In genomic region chr11:64734786-64735761, GRCh38 we compare ENCODE assay signal across 24 cellular contexts. TPM values are rescaled to one million over a fixed set of nuclear protein-coding genes. Genes with fewer than 3 reads are reported as not detected.
A peak's percentile ranks its signal among the peaks of the same experiment; 100 is the strongest.
DNase-seq lines count a peak whose midpoint lies in the region; ATAC-seq and TF ChIP-seq lines count a peak whose summit lies in the region.
"Had no signal": no experiment of that assay in that cellular context is flagged by ENCODE, and none has a peak within 500 bp of the region (broad histone marks: within the 10 kb centered on the region; RNA-seq: fewer than 3 reads in every experiment).

No MANE protein-coding gene starts in this region.

- peak; percentile 63 for DNase-seq in DMS 273 (lab: John Stamatoyannopoulos, UW; ENCODE audit: unreplicated experiment)
- DNase-seq in DMS 273 treated with DMSO at 0.1 percent for 48 hours (lab: John Stamatoyannopoulos, UW): no peak
- DNase-seq in CD8-positive, alpha-beta T cell: no peak
- peak; percentile 9 for DNase-seq in fibroblast of villous mesenchyme (ENCODE audit: low read depth)
- no peak for DNase-seq in psoas muscle
- DNase-seq in NCI-H1092 treated with DMSO at 0.1 percent for 48 hours (lab: John Stamatoyannopoulos, UW): no peak
- DNase-seq in PC-3: no peak
- no peak for DNase-seq in stimulated activated CD4-positive, alpha-beta T cell treated with anti-CD3 and anti-CD28 coated beads, Interleukin-2, amount 100 ng/mL, for 48 hours
- DNase-seq: activated CD4-positive, alpha-beta memory T cell treated with anti-CD3 and anti-CD28 coated beads, Interleukin-2, amount 10 ng/mL, durations not matched to agents 7 days and 5 days; activated naive CD8-positive, alpha-beta T cell treated with anti-CD3 and anti-CD28 coated beads, Interleukin-2, amount 50 U/mL, for 24 hours; activated T-cell treated with anti-CD3 and anti-CD28 coated beads, Interleukin-2, amount 50 U/mL, for 4 hours; cortex of kidney; DND-41; GOT3; hippocampal formation; mesenchymal stem cell; natural killer cell; NCI-H1436 treated with DMSO at 0.1 percent for 48 hours; stimulated activated CD4-positive, alpha-beta T cell treated with anti-CD3 and anti-CD28 coated beads, Interleukin-2, amount 100 ng/mL, for 24 hours had no signal

- no peaks in the 10 kb centered on the region for H3K9me3 ChIP-seq in CD8-positive, alpha-beta T cell (ENCODE audit: low read length)
- H3K9me3 ChIP-seq in psoas muscle (no peaks in the 10 kb centered on the region), PC-3 (ENCODE audit: low read length) (no peaks in the 10 kb centered on the region)

- H3K27me3 ChIP-seq in CD8-positive, alpha-beta T cell (ENCODE audit: insufficient read depth, low read length): no peaks in the 10 kb centered on the region
- no peaks in the 10 kb centered on the region for H3K27me3 ChIP-seq in psoas muscle (ENCODE audit: insufficient read depth in 3 of 3, low read length in 2 of 3)
- peaks cover 2% of the 10 kb centered on the region; the same call in 1 of the 2 replicates for H3K27me3 ChIP-seq in PC-3 (ENCODE audit: low read length)

- H3K27ac Mint-ChIP-seq in CD8-positive, alpha-beta T cell: peak overlapping the region; percentile 77
- H3K27ac Mint-ChIP-seq: activated CD4-positive, alpha-beta memory T cell treated with anti-CD3 and anti-CD28 coated beads, Interleukin-2, amount 10 ng/mL, durations not matched to agents 7 days and 5 days; activated naive CD8-positive, alpha-beta T cell treated with anti-CD3 and anti-CD28 coated beads, Interleukin-2, amount 50 U/mL, for 24 hours; T-helper 2 cell treated with Interferon-gamma antibody and Interleukin-4, amounts not matched to agents 5 μg/mL and 100 μg/mL, for 36 hours; type B pancreatic cell had no signal

- H2AFZ ChIP-seq in PC-3 (ENCODE audit: low read length): no peak overlapping the region

- peaks cover 88% of the 10 kb centered on the region for H3K36me3 Mint-ChIP-seq in CD8-positive, alpha-beta T cell
- H3K36me3 Mint-ChIP-seq: natural killer cell, type B pancreatic cell had no signal

- CTCF ChIA-PET in CD8-positive, alpha-beta T cell (lab: Charles Lee): interaction anchor here (1.2 to 25.1 kb wide), 7 partner anchors 8 to 160 kb away, joined by 3 to 474 read pairs (median 9); partner anchors contain the start of genes PYGM and RASGRP2
- CTCF ChIA-PET in PC-3 (lab: Charles Lee): interaction anchor here (0.6 kb wide), 2 partner anchors 25 to 32 kb away, joined by 7 to 11 read pairs; partner anchors contain the start of gene PYGM

- peaks cover 33% of the 10 kb centered on the region for H3K4me1 Mint-ChIP-seq in CD8-positive, alpha-beta T cell (ENCODE audit: low read depth)

- H3K4me1 ChIP-seq in CD8-positive, alpha-beta T cell (ENCODE audit: insufficient read depth, low read length): peaks cover 9% of the 10 kb centered on the region
- H3K4me1 ChIP-seq in psoas muscle (no peaks in the 10 kb centered on the region), PC-3 (ENCODE audit: insufficient read depth, low read length) (no peaks in the 10 kb centered on the region)

- POLR2A ChIA-PET in CD8-positive, alpha-beta T cell (lab: Charles Lee): interaction anchor here (1.0 to 1.5 kb wide), 3 partner anchors 25 to 45 kb away, joined by 3 to 4 read pairs (median 4); no protein-coding TSS in a partner anchor
- POLR2A ChIA-PET in PC-3 (lab: Charles Lee; ENCODE audit: unreplicated experiment): interaction anchor here (0.6 kb wide), 1 partner anchor 184 kb away, joined by 3 read pairs; no protein-coding TSS in a partner anchor

- no peak overlapping the region for H3K27ac ChIP-seq in CD8-positive, alpha-beta T cell (ENCODE audit: low read depth, low read length)
- H3K27ac ChIP-seq in psoas muscle: no peak overlapping the region
- no peak overlapping the region for H3K27ac ChIP-seq in PC-3 (ENCODE audit: low read length)
- H3K27ac ChIP-seq: 22Rv1, SK-N-MC had no signal

- peaks cover 56% of the 10 kb centered on the region for H3K36me3 ChIP-seq in CD8-positive, alpha-beta T cell (ENCODE audit: insufficient read depth, low read length)
- H3K36me3 ChIP-seq in psoas muscle (ENCODE audit: insufficient read depth in 1 of 2, low read depth in 1 of 2) (peaks cover 0 to 11% of the 10 kb centered on the region in 2 donors), PC-3 (ENCODE audit: low read depth, low read length) (no peaks in the 10 kb centered on the region)

- no peaks in the 10 kb centered on the region for H3K27me3 Mint-ChIP-seq in CD8-positive, alpha-beta T cell (ENCODE audit: low read depth)
- H3K27me3 Mint-ChIP-seq: activated CD4-positive, alpha-beta memory T cell treated with anti-CD3 and anti-CD28 coated beads, Interleukin-2, amount 10 ng/mL, durations not matched to agents 7 days and 5 days; activated naive CD8-positive, alpha-beta T cell treated with anti-CD3 and anti-CD28 coated beads, Interleukin-2, amount 50 U/mL, for 24 hours had no signal

- H4K20me1 ChIP-seq in PC-3 (ENCODE audit: low read length): no peaks in the 10 kb centered on the region

- ATAC-seq in CD8-positive, alpha-beta T cell: no peak
- ATAC-seq in psoas muscle (peak in 3 of 4 donors; percentile 9 to 36 (median 33)), PC-3 (no peak)
- ATAC-seq: activated naive CD8-positive, alpha-beta T cell treated with anti-CD3 and anti-CD28 coated beads, Interleukin-2, amount 50 U/mL, for 24 hours; natural killer cell had no signal

- no peaks in the 10 kb centered on the region for H3K79me2 ChIP-seq in PC-3 (ENCODE audit: low read length)

- H3K9me3 Mint-ChIP-seq in CD8-positive, alpha-beta T cell: no peaks in the 10 kb centered on the region
- H3K9me3 Mint-ChIP-seq: activated CD4-positive, alpha-beta memory T cell treated with anti-CD3 and anti-CD28 coated beads, Interleukin-2, amount 10 ng/mL, durations not matched to agents 7 days and 5 days; activated naive CD8-positive, alpha-beta T cell treated with anti-CD3 and anti-CD28 coated beads, Interleukin-2, amount 50 U/mL, for 24 hours; activated T-cell treated with anti-CD3 and anti-CD28 coated beads, Interleukin-2, amount 50 U/mL, for 4 hours; natural killer cell; T-helper 2 cell treated with Interferon-gamma antibody and Interleukin-4, amounts not matched to agents 5 μg/mL and 100 μg/mL, for 36 hours; type B pancreatic cell had no signal

- no peak overlapping the region for H3K4me3 ChIP-seq in CD8-positive, alpha-beta T cell (ENCODE audit: low read depth, low read length)
- no peak overlapping the region for H3K4me3 ChIP-seq in fibroblast of villous mesenchyme (ENCODE audit: low read depth, low read length)
- H3K4me3 ChIP-seq in psoas muscle: no peak overlapping the region
- no peak overlapping the region for H3K4me3 ChIP-seq in PC-3 (ENCODE audit: low read length)
- H3K4me3 ChIP-seq: SK-N-MC had no signal

- no peak for TF ChIP-seq CTCF in CD8-positive, alpha-beta T cell (IDR thresholded peaks at IDR 0.05)
- TF ChIP-seq CTCF in fibroblast of villous mesenchyme (IDR thresholded peaks at IDR 0.05; ENCODE audit: insufficient read depth, low read depth, low read length) (no peak), psoas muscle (IDR thresholded peaks at IDR 0.05) (no peak), PC-3 (conservative IDR thresholded peaks at IDR 0.05; ENCODE audit: low read depth, low read length) (no peak)

- intact Hi-C loops in CD8-positive, alpha-beta T cell (cut with DNase I, micrococcal nuclease): no loop called here
- intact Hi-C loops in psoas muscle (cut with DNase I): no loop called here
- intact Hi-C loops in PC-3 (cut with micrococcal nuclease): no loop called here

- H3K4me3 Mint-ChIP-seq in CD8-positive, alpha-beta T cell: no peak overlapping the region
- H3K4me3 Mint-ChIP-seq: activated CD4-positive, alpha-beta memory T cell treated with anti-CD3 and anti-CD28 coated beads, Interleukin-2, amount 10 ng/mL, durations not matched to agents 7 days and 5 days; activated naive CD8-positive, alpha-beta T cell treated with anti-CD3 and anti-CD28 coated beads, Interleukin-2, amount 50 U/mL, for 24 hours; activated T-cell treated with anti-CD3 and anti-CD28 coated beads, Interleukin-2, amount 50 U/mL, for 4 hours; natural killer cell; T-helper 2 cell treated with Interferon-gamma antibody and Interleukin-4, amounts not matched to agents 5 μg/mL and 100 μg/mL, for 36 hours; type B pancreatic cell had no signal

- H3K4me2 ChIP-seq in PC-3 (ENCODE audit: low read length): no peak overlapping the region

- no TSS peak for BruUV-seq in PC-3 (replicated peaks; lab: Mats Ljungman, UMichigan)

- 60 to 76% (median 69%) methylated on average over 23 of the region's 23 CpGs for WGBS in psoas muscle, 3 donors

- H3K9me2 ChIP-seq in PC-3 (replicated peaks; ENCODE audit: low read length): no peaks in the 10 kb centered on the region

- no peaks in the 10 kb centered on the region for H3F3A ChIP-seq in PC-3 (ENCODE audit: low read length, unreplicated experiment)

- H3K9ac ChIP-seq in PC-3 (ENCODE audit: low read length): no peak overlapping the region

RNA-seq across cellular contexts. Expression of gene RASGRP2, which starts 8.9 kb away (rescaled TPM):
- total RNA-seq in CD8-positive, alpha-beta T cell: 100 to 1,000 TPM; 468 to 472 TPM
- 10.3 and 12.5 TPM in 2 replicates for total RNA-seq in fibroblast of villous mesenchyme
- 1 to 10 TPM; 2.6 to 8.6 (median 6.0) TPM for total RNA-seq in psoas muscle
- polyA plus RNA-seq in psoas muscle: 10 to 100 TPM in 1 of 3 donors, 1 to 10 TPM in 2; 6.5 to 14.7 (median 9.1) TPM
- not detected in 2 replicates for total RNA-seq in PC-3 (2014; rRNA removed)
- total RNA-seq: MCF 10A had no signal

RNA-seq across cellular contexts. Expression of gene NRXN2, which starts 12.1 kb away (rescaled TPM):
- total RNA-seq in CD8-positive, alpha-beta T cell: under 1 TPM; 0.17 to 0.43 TPM
- 2.6 and 5.2 TPM in 2 replicates for total RNA-seq in fibroblast of villous mesenchyme
- 1 to 10 TPM; 1.4 to 5.2 (median 3.5) TPM for total RNA-seq in psoas muscle
- 1 to 10 TPM in 1 of 3 donors, under 1 TPM in 2; 0.44 to 1.9 (median 0.60) TPM for polyA plus RNA-seq in psoas muscle
- not detected in 2 replicates for total RNA-seq in PC-3 (2014; rRNA removed)
- total RNA-seq: MCF 10A had no signal

RNA-seq across cellular contexts. Expression of gene PYGM, which starts 24.7 kb away (rescaled TPM):
- total RNA-seq in CD8-positive, alpha-beta T cell: 1 to 10 TPM; 4.7 to 5.5 TPM
- total RNA-seq in fibroblast of villous mesenchyme (0.64 and 1.7 TPM in 2 replicates), psoas muscle (1,000 to 10,000 TPM; 1,536 to 2,203 (median 1,794) TPM), PC-3 (2014; rRNA removed) (0.95 and 1.3 TPM in 2 replicates)
- polyA plus RNA-seq in psoas muscle: 1,000 to 10,000 TPM in 2 of 3 donors, 100 to 1,000 TPM in 1; 511 to 1,840 (median 1,729) TPM

RNA-seq across cellular contexts. Expression of gene SF1, which starts 43.3 kb away (rescaled TPM):
- 1,000 to 10,000 TPM; 1,574 to 1,625 TPM for total RNA-seq in CD8-positive, alpha-beta T cell
- total RNA-seq in fibroblast of villous mesenchyme (95.3 and 95.9 TPM in 2 replicates), psoas muscle (100 to 1,000 TPM; 150 to 210 (median 184) TPM), PC-3 (2014; rRNA removed) (209 and 217 TPM in 2 replicates)
- polyA plus RNA-seq in psoas muscle: 10 to 100 TPM; 56.2 to 89.6 (median 65.4) TPM

Comparison
In these comparisons a context has a peak if more than half of its experiments do, and no peak if none do; other contexts are left out.
1. DNase-seq: peak in DMS 273 (single experiment) and fibroblast of villous mesenchyme (single experiment); none in DMS 273 treated with DMSO at 0.1 percent for 48 hours (single experiment), CD8-positive, alpha-beta T cell (0 of 7), psoas muscle (0 of 2), NCI-H1092 treated with DMSO at 0.1 percent for 48 hours (single experiment), PC-3 (single experiment) and stimulated activated CD4-positive, alpha-beta T cell treated with anti-CD3 and anti-CD28 coated beads, Interleukin-2, amount 100 ng/mL, for 48 hours (0 of 2).
2. ATAC-seq: peak in psoas muscle (3 of 4); none in CD8-positive, alpha-beta T cell (single experiment) and PC-3 (single experiment).
3. RNA of gene RASGRP2, which starts 8.9 kb away (total RNA-seq): 468 to 472 TPM in CD8-positive, alpha-beta T cell; 10.3 to 12.5 TPM in fibroblast of villous mesenchyme, 2.6 to 8.6 TPM in psoas muscle and not detected in PC-3; every median in the first group is over 10 times any median in the second.
4. RNA of gene PYGM, which starts 24.7 kb away (total RNA-seq): 1,536 to 2,203 TPM in psoas muscle; 4.7 to 5.5 TPM in CD8-positive, alpha-beta T cell, 0.64 to 1.7 TPM in fibroblast of villous mesenchyme and 0.95 to 1.3 TPM in PC-3; every median in the first group is over 100 times any median in the second.